Comparison of ENCODE assay signal across 8 cellular contexts in the genomic region with DNA sequence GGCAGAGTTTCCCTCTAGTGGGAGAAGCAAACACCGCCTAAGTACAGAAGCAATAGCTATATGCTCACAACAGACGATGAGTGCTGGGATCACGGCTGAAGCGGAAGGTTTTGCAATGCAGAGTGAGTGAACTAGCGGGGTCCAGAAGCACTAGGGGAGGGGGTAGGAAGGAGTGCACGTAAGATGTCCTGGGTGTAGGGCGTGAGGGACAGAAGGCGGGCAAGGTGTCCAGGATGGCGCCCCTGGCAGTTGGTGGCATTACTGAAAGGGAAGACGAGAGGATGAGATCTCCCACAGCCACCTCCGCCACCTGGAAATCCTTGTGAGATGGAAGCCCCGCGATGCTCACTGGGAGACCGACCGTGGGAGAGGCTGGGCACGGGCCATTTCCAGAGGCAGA.
DNase-seq lines count a peak whose midpoint lies in the region; ATAC-seq, FAIRE-seq and TF ChIP-seq lines count a peak whose summit lies in the region.

No MANE protein-coding gene starts in this region.

- no peaks in the 10 kb centered on the region for H3K9me3 Mint-ChIP-seq in activated CD4-positive, alpha-beta T cell treated with anti-CD3 and anti-CD28 coated beads, Interleukin-2, amount 10 ng/mL, durations not matched to agents 24 days and 14 days
- H3K9me3 Mint-ChIP-seq in activated naive CD4-positive, alpha-beta T cell treated with anti-CD3 and anti-CD28 coated beads, Interleukin-2, amount 50 U/mL, for 72 hours: no peaks in the 10 kb centered on the region

- peak overlapping the region; percentile 93 for H3K4me3 Mint-ChIP-seq in activated CD4-positive, alpha-beta T cell treated with anti-CD3 and anti-CD28 coated beads, Interleukin-2, amount 10 ng/mL, durations not matched to agents 24 days and 14 days

- H3K36me3 Mint-ChIP-seq in activated CD4-positive, alpha-beta T cell treated with anti-CD3 and anti-CD28 coated beads, Interleukin-2, amount 10 ng/mL, durations not matched to agents 24 days and 14 days (ENCODE audit: low read depth): peaks cover 79% of the 10 kb centered on the region
- H3K36me3 Mint-ChIP-seq in activated naive CD4-positive, alpha-beta T cell treated with anti-CD3 and anti-CD28 coated beads, Interleukin-2, amount 50 U/mL, for 72 hours: peaks cover 41 to 80% of the 10 kb centered on the region in 2 donors

- H3K79me2 ChIP-seq in keratinocyte (ENCODE audit: control insufficient read depth, insufficient read depth, low read length): peaks cover 89% of the 10 kb centered on the region

- no peaks in the 10 kb centered on the region for H3K27me3 Mint-ChIP-seq in activated CD4-positive, alpha-beta T cell treated with anti-CD3 and anti-CD28 coated beads, Interleukin-2, amount 10 ng/mL, durations not matched to agents 24 days and 14 days

- H3K9me1 ChIP-seq in keratinocyte (ENCODE audit: control insufficient read depth, extremely low read depth, insufficient read depth, low read length): no peaks in the 10 kb centered on the region

- TF ChIP-seq CTCF in keratinocyte (optimal IDR thresholded peaks at IDR 0.05 in 1 of 3, IDR thresholded peaks at IDR 0.05 in 1 of 3, conservative IDR thresholded peaks at IDR 0.05 in 1 of 3; ENCODE audit: extremely low read depth in 1 of 3, insufficient read depth in 2 of 3, low read length in 3 of 3): no peak
- TF ChIP-seq CTCF in suprapubic skin (IDR thresholded peaks at IDR 0.05): no peak
- no peak for TF ChIP-seq CTCF in dorsolateral prefrontal cortex (IDR thresholded peaks at IDR 0.05 in 54 of 56, conservative IDR thresholded peaks at IDR 0.05 in 2 of 56; ENCODE audit: low read depth in 1 of 56, partially characterized antibody in 56 of 56)

- peak; percentile 78 for DNase-seq in activated CD4-positive, alpha-beta T cell treated with anti-CD3 and anti-CD28 coated beads, Interleukin-2, amount 10 ng/mL, durations not matched to agents 24 days and 14 days
- no peak for DNase-seq in activated CD4-positive, alpha-beta T cell treated with anti-CD3 and anti-CD28 coated beads for 48 hours
- DNase-seq in activated naive CD4-positive, alpha-beta T cell treated with anti-CD3 and anti-CD28 coated beads, Interleukin-2, amount 50 U/mL, for 72 hours (ENCODE audit: low spot score in 2 of 2): no peak
- DNase-seq in keratinocyte (ENCODE audit: low read depth, low spot score) (no peak), suprapubic skin (ENCODE audit: low spot score in 2 of 2) (no peak), RKO (ENCODE audit: low spot score) (no peak), dorsolateral prefrontal cortex (no peak)

- FAIRE-seq in keratinocyte (lab: Jason Lieb, UNC): no peak

- TF ChIP-seq POLR2A in suprapubic skin (IDR thresholded peaks at IDR 0.05): no peak

- peak overlapping the region; percentile 72 for H3K9ac ChIP-seq in keratinocyte (ENCODE audit: control insufficient read depth, extremely low read depth, insufficient read depth, low read length)

- H3K4me1 Mint-ChIP-seq in activated CD4-positive, alpha-beta T cell treated with anti-CD3 and anti-CD28 coated beads, Interleukin-2, amount 10 ng/mL, durations not matched to agents 24 days and 14 days: peaks cover 93% of the 10 kb centered on the region

- WGBS in suprapubic skin: 91% methylated on average over 16 of the region's 16 CpGs

- peak overlapping the region; percentile 85 for H3K27ac ChIP-seq in keratinocyte (ENCODE audit: control insufficient read depth, insufficient read depth, low read length)
- peak overlapping the region; percentile 74 for H3K27ac ChIP-seq in suprapubic skin
- H3K27ac ChIP-seq in dorsolateral prefrontal cortex: peak overlapping the region in 17 of 59 donors; percentile 4 to 75 (median 49)

- H3K4me1 ChIP-seq in keratinocyte (ENCODE audit: control insufficient read depth, extremely low read depth, insufficient read depth, low read length) (peaks cover 84% of the 10 kb centered on the region), suprapubic skin (peaks cover 70% of the 10 kb centered on the region)

- H3K4me2 ChIP-seq in keratinocyte (ENCODE audit: control insufficient read depth, extremely low read depth, insufficient read depth, low read depth, low read length): peak overlapping the region; percentile 84

- H4K20me1 ChIP-seq in keratinocyte (ENCODE audit: control insufficient read depth, extremely low read depth, insufficient read depth, low read length): peaks cover 5% of the 10 kb centered on the region

- dilution Hi-C loops in keratinocyte (cut with MboI; ENCODE audit: extremely low pct_ligation_motif_present, low sequenced_read_pairs): loop anchor here (25.0 kb wide), 1 partner anchor 106 kb away; no protein-coding TSS in a partner anchor

- H2AFZ ChIP-seq in keratinocyte (ENCODE audit: control insufficient read depth, low read length): no peak overlapping the region

- peak in 1 of 2 donors; percentile 6 for ATAC-seq in activated naive CD4-positive, alpha-beta T cell treated with anti-CD3 and anti-CD28 coated beads, Interleukin-2, amount 50 U/mL, for 72 hours
- no peak for ATAC-seq in HG03571 (IDR thresholded peaks at IDR 0.05; ENCODE audit: unreplicated experiment)

- H3K36me3 ChIP-seq in keratinocyte (ENCODE audit: control insufficient read depth in 2 of 2, extremely low read depth in 1 of 2, insufficient read depth in 2 of 2, low read length in 2 of 2) (peaks cover 6 to 22% of the 10 kb centered on the region in 2 experiments), suprapubic skin (no peaks in the 10 kb centered on the region)

- H3K27me3 ChIP-seq in keratinocyte (ENCODE audit: control insufficient read depth, extremely low read depth, insufficient read depth, low read length) (no peaks in the 10 kb centered on the region), suprapubic skin (no peaks in the 10 kb centered on the region), dorsolateral prefrontal cortex (no peaks in the 10 kb centered on the region)

- H3K4me3 ChIP-seq in keratinocyte (ENCODE audit: control insufficient read depth in 2 of 3, extremely low read depth in 1 of 3, insufficient read depth in 2 of 3, low read depth in 1 of 3, low read length in 3 of 3) (no peak overlapping the region), suprapubic skin (peak overlapping the region; percentile 33), dorsolateral prefrontal cortex (peak overlapping the region in 1 of 59 donors; percentile 50)

- H3K9me3 ChIP-seq in keratinocyte (ENCODE audit: control insufficient read depth, low read depth, low read length) (no peaks in the 10 kb centered on the region), suprapubic skin (no peaks in the 10 kb centered on the region)

- H3K27ac Mint-ChIP-seq in activated CD4-positive, alpha-beta T cell treated with anti-CD3 and anti-CD28 coated beads, Interleukin-2, amount 10 ng/mL, durations not matched to agents 24 days and 14 days: peak overlapping the region; percentile 98
- H3K27ac Mint-ChIP-seq in activated naive CD4-positive, alpha-beta T cell treated with anti-CD3 and anti-CD28 coated beads, Interleukin-2, amount 50 U/mL, for 72 hours: peak overlapping the region; percentile 96 to 97

- TF ChIP-seq EP300 in suprapubic skin (IDR thresholded peaks at IDR 0.05): no peak

- intact Hi-C loops in activated CD4-positive, alpha-beta T cell treated with anti-CD3 and anti-CD28 coated beads, Interleukin-2, amount 10 ng/mL, durations not matched to agents 24 days and 14 days (cut with micrococcal nuclease): loop anchor here (2.0 to 5.0 kb wide), 3 partner anchors 16 to 184 kb away; no protein-coding TSS in a partner anchor
- intact Hi-C loops in dorsolateral prefrontal cortex (cut with DNase I): no loop called here
